ENCODE assay signal across 8 cellular contexts in genomic region chr5:74316064-74316586, GRCh38.
DNase-seq lines count a peak whose midpoint lies in the region; ATAC-seq, FAIRE-seq and TF ChIP-seq lines count a peak whose summit lies in the region.

No MANE protein-coding gene starts in this region.

- H3K27me3 ChIP-seq in colonic mucosa (no peaks in the 10 kb centered on the region), pancreas (no peaks in the 10 kb centered on the region), transverse colon (no peaks in the 10 kb centered on the region)

- no peak overlapping the region for H3K9ac ChIP-seq in colonic mucosa (ENCODE audit: low read depth in 2 of 2, low read length in 2 of 2)

- WGBS in pancreas, 2 donors: 56 to 65% methylated on average over 3 of the region's 3 CpGs
- WGBS in transverse colon (ENCODE audit: low coverage in 1 of 2), 2 donors: 33 to 51% methylated on average over 1 to 3 of the region's 3 CpGs

- DNase-seq in stimulated activated naive CD4-positive, alpha-beta T cell treated with Interleukin-2 at 50 U/mL for 16 hours (lab: John Stamatoyannopoulos, UW): peak; percentile 23
- DNase-seq in stimulated activated naive CD4-positive, alpha-beta T cell (lab: John Stamatoyannopoulos, UW): no peak
- DNase-seq in NCI-H146 treated with DMSO at 0.1 percent for 48 hours (lab: John Stamatoyannopoulos, UW; ENCODE audit: unreplicated experiment) (peak; percentile 51), colonic mucosa (no peak), pancreas (peak in 4 of 6 donors; percentile 18 to 58 (median 30)), transverse colon (no peak), SKM-1 treated with dmso at 0.1 percent for 144 hours (lab: John Stamatoyannopoulos, UW; ENCODE audit: unreplicated experiment) (no peak)

- FAIRE-seq in pancreas (lab: Jason Lieb, UNC): no peak

- ATAC-seq in pancreas (peak; percentile 46 to 92 (median 88)), GM18858 (IDR thresholded peaks at IDR 0.05; ENCODE audit: unreplicated experiment) (no peak)

- H3K4me1 ChIP-seq in colonic mucosa (no peaks in the 10 kb centered on the region), pancreas (no peaks in the 10 kb centered on the region), transverse colon (no peaks in the 10 kb centered on the region)

- H3K4me3 ChIP-seq in colonic mucosa (no peak overlapping the region), pancreas (no peak overlapping the region), transverse colon (no peak overlapping the region)

- H3K9me3 ChIP-seq in colonic mucosa (no peaks in the 10 kb centered on the region), pancreas (no peaks in the 10 kb centered on the region), transverse colon (no peaks in the 10 kb centered on the region)

- TF ChIP-seq POLR2A in transverse colon (IDR thresholded peaks at IDR 0.05): no peak

- in situ Hi-C loops in transverse colon (cut with MboI; ENCODE audit: low pct_ligation_motif_present in 1 of 4, low pct_unique_long_range_greater_than_20kb in 1 of 4, low sequenced_read_pairs in 3 of 4): no loop called here

- H3K36me3 ChIP-seq in colonic mucosa (no peaks in the 10 kb centered on the region), pancreas (no peaks in the 10 kb centered on the region), transverse colon (no peaks in the 10 kb centered on the region)

- TF ChIP-seq EP300 in transverse colon (IDR thresholded peaks at IDR 0.05; ENCODE audit: low read depth): no peak

- intact Hi-C loops in colonic mucosa (cut with DNase I): no loop called here
- intact Hi-C loops in pancreas (cut with DNase I): no loop called here
- intact Hi-C loops in transverse colon (cut with DNase I; ENCODE audit: low total_unique reads): no loop called here

- peak overlapping the region; percentile 55 for H3K27ac ChIP-seq in colonic mucosa
- peak overlapping the region in 2 of 4 donors; percentile 51 to 75 for H3K27ac ChIP-seq in pancreas
- H3K27ac ChIP-seq in transverse colon: no peak overlapping the region

- TF ChIP-seq CTCF in colonic mucosa (IDR thresholded peaks at IDR 0.05) (no peak), pancreas (IDR thresholded peaks at IDR 0.05) (no peak), transverse colon (IDR thresholded peaks at IDR 0.05) (no peak)

Comparison
In these comparisons a context has a peak if more than half of its experiments do, and no peak if none do; other contexts are left out.
1. DNase-seq: peak in stimulated activated naive CD4-positive, alpha-beta T cell treated with Interleukin-2 at 50 U/mL for 16 hours (single experiment), NCI-H146 treated with DMSO at 0.1 percent for 48 hours (single experiment) and pancreas (4 of 6); none in stimulated activated naive CD4-positive, alpha-beta T cell (0 of 6), colonic mucosa (single experiment), transverse colon (single experiment) and SKM-1 treated with dmso at 0.1 percent for 144 hours (single experiment).